24 cellular contexts compared by ENCODE assay signal in the genomic region with DNA sequence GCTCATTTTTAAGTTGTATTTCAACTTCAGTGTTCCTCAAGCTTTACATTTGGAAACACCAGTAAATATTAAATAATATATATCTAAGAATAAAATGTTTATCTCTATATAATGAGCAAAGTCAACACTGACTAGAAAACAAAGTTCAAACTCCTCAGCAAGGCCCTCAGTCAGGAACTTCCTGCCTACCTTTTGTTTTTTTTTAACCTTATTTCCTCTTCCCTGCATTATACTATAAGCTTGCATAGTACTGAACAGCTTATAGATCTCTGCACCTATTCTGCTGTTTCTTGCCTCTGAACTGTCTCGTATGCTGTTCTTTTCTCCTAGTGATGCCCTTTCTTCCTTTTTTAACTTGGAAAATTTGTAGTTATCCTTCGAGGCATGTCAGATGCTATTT. TPM values are rescaled to one million over a fixed set of nuclear protein-coding genes. Genes with fewer than 3 reads are reported as not detected.
DNase-seq lines count a peak whose midpoint lies in the region; ATAC-seq, FAIRE-seq and TF ChIP-seq lines count a peak whose summit lies in the region.
"Had no signal": no experiment of that assay in that cellular context is flagged by ENCODE, and none has a peak within 500 bp of the region (broad histone marks: within the 10 kb centered on the region; RNA-seq: fewer than 3 reads in every experiment).

No MANE protein-coding gene starts in this region.

- TF ChIP-seq RAD21 in HepG2 (CRISPR knock-in tag; IDR thresholded peaks at IDR 0.05) = no peak

- no peak overlapping the region for H2AFZ ChIP-seq in HepG2 (ENCODE audit: low read length)

- H3K79me2 ChIP-seq in HepG2 (ENCODE audit: insufficient read depth, low read length) = no peaks in the 10 kb centered on the region

- ATAC-seq in HepG2 (no peak), right lobe of liver (no peak), HG03159 (IDR thresholded peaks at IDR 0.05; ENCODE audit: unreplicated experiment) (no peak)
- no peak for ATAC-seq in CD8-positive, alpha-beta T cell
- ATAC-seq: A549, GM12878 had no signal

- no peak for TF ChIP-seq CTCF in HepG2 (CRISPR knock-in tag; IDR thresholded peaks at IDR 0.05)
- TF ChIP-seq CTCF in right lobe of liver (IDR thresholded peaks at IDR 0.05) = no peak
- TF ChIP-seq CTCF in glutamatergic neuron (IDR thresholded peaks at IDR 0.05; ENCODE audit: partially characterized antibody, unreplicated experiment) = no peak
- no peak for TF ChIP-seq CTCF in CD8-positive, alpha-beta T cell (IDR thresholded peaks at IDR 0.05)

- no peak overlapping the region for H3K27ac ChIP-seq in HepG2 (ENCODE audit: extremely low read length, insufficient read depth, low read length)
- H3K27ac ChIP-seq in right lobe of liver = no peak overlapping the region
- H3K27ac ChIP-seq in small intestine (ENCODE audit: low read depth in 1 of 2, low read length in 1 of 2) = no peak overlapping the region
- no peak overlapping the region for H3K27ac ChIP-seq in CD8-positive, alpha-beta T cell (ENCODE audit: low read depth, low read length)
- H3K27ac ChIP-seq: A549; BLaER1 treated with 17β-estradiol and CSF1 and Interleukin-3, amounts not matched to agents 10 nM and 100 nM had no signal

- no peak overlapping the region for H3K4me3 ChIP-seq in HepG2 (replicated peaks in 1 of 3; ENCODE audit: insufficient read depth in 1 of 3, low read depth in 2 of 3, low read length in 3 of 3)
- H3K4me3 ChIP-seq in right lobe of liver = no peak overlapping the region
- H3K4me3 ChIP-seq in small intestine (ENCODE audit: low read depth in 1 of 2, low read length in 2 of 2) = no peak overlapping the region
- H3K4me3 ChIP-seq in CD8-positive, alpha-beta T cell (ENCODE audit: low read depth, low read length) = no peak overlapping the region
- H3K4me3 ChIP-seq: A549; BLaER1 treated with 17β-estradiol and CSF1 and Interleukin-3, amounts not matched to agents 10 nM and 100 nM; GM12878 had no signal

- TF ChIP-seq POLR2A in HepG2 (IDR thresholded peaks at IDR 0.05; ENCODE audit: insufficient read depth in 1 of 2, low read depth in 2 of 2, low read length in 2 of 2) (no peak), right lobe of liver (IDR thresholded peaks at IDR 0.05) (no peak)

- H3K4me1 ChIP-seq in HepG2 (ENCODE audit: insufficient read depth, low read length) = no peaks in the 10 kb centered on the region
- H3K4me1 ChIP-seq in right lobe of liver = no peaks in the 10 kb centered on the region
- H3K4me1 ChIP-seq in small intestine (ENCODE audit: control insufficient read depth in 2 of 2, insufficient read depth in 1 of 2, low read depth in 1 of 2, low read length in 1 of 2) = no peaks in the 10 kb centered on the region
- H3K4me1 ChIP-seq in CD8-positive, alpha-beta T cell (ENCODE audit: insufficient read depth, low read length) = no peaks in the 10 kb centered on the region
- H3K4me1 ChIP-seq: A549, BE2C had no signal

- intact Hi-C loops in HepG2 (cut with micrococcal nuclease; ENCODE audit: unreplicated experiment) (no loop called here), right lobe of liver (cut with DNase I) (no loop called here)
- intact Hi-C loops in CD8-positive, alpha-beta T cell (cut with DNase I, micrococcal nuclease) = loop anchor here in 1 of 2 experiments (1.0 kb wide), 1 partner anchor 9 kb away; no protein-coding TSS in a partner anchor

- POLR2A ChIA-PET in HepG2 (lab: Yijun Ruan, JAX) = no interaction called here
- POLR2A ChIA-PET in CD8-positive, alpha-beta T cell (lab: Charles Lee) = no interaction called here

- peaks cover 10% of the 10 kb centered on the region for H3K9me3 Mint-ChIP-seq in glutamatergic neuron (ENCODE audit: unreplicated experiment)
- no peaks in the 10 kb centered on the region for H3K9me3 Mint-ChIP-seq in CD8-positive, alpha-beta T cell
- H3K9me3 Mint-ChIP-seq: CD4-positive, alpha-beta T cell had no signal

- no peak overlapping the region for H3K9ac ChIP-seq in HepG2 (ENCODE audit: insufficient read depth, low read depth, low read length)
- H3K9ac ChIP-seq: BLaER1 treated with 17β-estradiol and CSF1 and Interleukin-3, amounts not matched to agents 10 nM and 100 nM had no signal

- no peak overlapping the region for H3K4me3 Mint-ChIP-seq in glutamatergic neuron (ENCODE audit: unreplicated experiment)
- no peak overlapping the region for H3K4me3 Mint-ChIP-seq in CD8-positive, alpha-beta T cell
- H3K4me3 Mint-ChIP-seq: CD14-positive monocyte; CD4-positive, alpha-beta T cell had no signal

- peaks cover 5% of the 10 kb centered on the region for H3K36me3 Mint-ChIP-seq in glutamatergic neuron (ENCODE audit: unreplicated experiment)
- no peaks in the 10 kb centered on the region for H3K36me3 Mint-ChIP-seq in CD8-positive, alpha-beta T cell
- H3K36me3 Mint-ChIP-seq: CD14-positive monocyte had no signal

- TF ChIP-seq EP300 in HepG2 (IDR thresholded peaks at IDR 0.05; ENCODE audit: low read depth in 2 of 2, low read length in 2 of 2) (no peak), HepG2 (CRISPR knock-in tag; IDR thresholded peaks at IDR 0.05; ENCODE audit: borderline replicate concordance) (no peak)

- H3K36me3 ChIP-seq in HepG2 (replicated peaks in 1 of 2; ENCODE audit: control insufficient read depth in 1 of 2, insufficient read depth in 2 of 2, low read length in 2 of 2) = no peaks in the 10 kb centered on the region
- H3K36me3 ChIP-seq in right lobe of liver = no peaks in the 10 kb centered on the region
- H3K36me3 ChIP-seq in small intestine (ENCODE audit: control insufficient read depth in 2 of 2, insufficient read depth in 2 of 2, low read length in 2 of 2) = no peaks in the 10 kb centered on the region
- H3K36me3 ChIP-seq in CD8-positive, alpha-beta T cell (ENCODE audit: insufficient read depth, low read length) = no peaks in the 10 kb centered on the region
- H3K36me3 ChIP-seq: BE2C; BLaER1 treated with 17β-estradiol and CSF1 and Interleukin-3, amounts not matched to agents 10 nM and 100 nM had no signal

- 8% methylated on average over 2 of the region's 2 CpGs for WGBS in HepG2 (ENCODE audit: low lambda C conversion rate)
- WGBS in right lobe of liver (ENCODE audit: insufficient coverage, low coverage, low lambda C conversion rate, missing lambda C conversion rate) = 48% methylated on average over 2 of the region's 2 CpGs
- 76 to 89% (median 79%) methylated on average over 2 of the region's 2 CpGs for WGBS in small intestine, 3 donors

- H3K27me3 Mint-ChIP-seq in glutamatergic neuron (ENCODE audit: unreplicated experiment) = peaks cover 3% of the 10 kb centered on the region
- peaks cover 4% of the 10 kb centered on the region for H3K27me3 Mint-ChIP-seq in CD8-positive, alpha-beta T cell (ENCODE audit: low read depth)

- H3K9me3 ChIP-seq in HepG2 (ENCODE audit: low read length) = no peaks in the 10 kb centered on the region
- no peaks in the 10 kb centered on the region for H3K9me3 ChIP-seq in right lobe of liver
- H3K9me3 ChIP-seq in small intestine (ENCODE audit: control insufficient read depth, low read depth) = no peaks in the 10 kb centered on the region
- H3K9me3 ChIP-seq in CD8-positive, alpha-beta T cell (ENCODE audit: low read length) = no peaks in the 10 kb centered on the region
- H3K9me3 ChIP-seq: A549, BE2C had no signal

- no peaks in the 10 kb centered on the region for H4K20me1 ChIP-seq in HepG2 (ENCODE audit: insufficient read depth, low read length)
- H4K20me1 ChIP-seq: BLaER1 treated with 17β-estradiol and CSF1 and Interleukin-3, amounts not matched to agents 10 nM and 100 nM had no signal

- in situ Hi-C loops in HepG2 (cut with HindIII; ENCODE audit: extremely low pct_ligation_motif_present, low pct_unique_long_range_greater_than_20kb) = no loop called here

- FAIRE-seq in HepG2 (lab: Jason Lieb, UNC) = no peak
- no peak for FAIRE-seq in small intestine (lab: Jason Lieb, UNC)
- FAIRE-seq: A549, GM12878, GM19239 had no signal

- CTCF ChIA-PET in HepG2 (lab: Yijun Ruan, JAX; ENCODE audit: low intra/inter-chr PET ratio, low total read pairs) = no interaction called here
- CTCF ChIA-PET in CD8-positive, alpha-beta T cell (lab: Charles Lee) = no interaction called here

- H3K4me2 ChIP-seq in HepG2 (ENCODE audit: low read depth, low read length) = no peak overlapping the region
- H3K4me2 ChIP-seq: A549; BLaER1 treated with 17β-estradiol and CSF1 and Interleukin-3, amounts not matched to agents 10 nM and 100 nM had no signal

- no peak for DNase-seq in HepG2 (ENCODE audit: low spot score)
- no peak for DNase-seq in right lobe of liver
- DNase-seq in glutamatergic neuron = no peak
- DNase-seq in small intestine = peak; percentile 2
- no peak for DNase-seq in CD8-positive, alpha-beta T cell
- DNase-seq: 8988T; ACHN; AML-193; BE2C; Calu3; CD4-positive, alpha-beta T cell; COR-L47; DMS79; EL; GDM1; GOT3; H7; HCEC 1CT had no signal

- peaks cover 16% of the 10 kb centered on the region for H3K4me1 Mint-ChIP-seq in glutamatergic neuron (ENCODE audit: low read depth, unreplicated experiment)
- no peaks in the 10 kb centered on the region for H3K4me1 Mint-ChIP-seq in CD8-positive, alpha-beta T cell (ENCODE audit: low read depth)
- H3K4me1 Mint-ChIP-seq: CD14-positive monocyte had no signal

- peak overlapping the region; percentile 59 for H3K27ac Mint-ChIP-seq in glutamatergic neuron (ENCODE audit: unreplicated experiment)
- no peak overlapping the region for H3K27ac Mint-ChIP-seq in CD8-positive, alpha-beta T cell
- H3K27ac Mint-ChIP-seq: CD14-positive monocyte; CD4-positive, alpha-beta T cell had no signal

- H3K27me3 ChIP-seq in HepG2 (ENCODE audit: control insufficient read depth in 1 of 2, insufficient read depth in 2 of 2, low read length in 2 of 2) = no peaks in the 10 kb centered on the region
- no peaks in the 10 kb centered on the region for H3K27me3 ChIP-seq in right lobe of liver
- H3K27me3 ChIP-seq in small intestine (ENCODE audit: control insufficient read depth in 2 of 2, insufficient read depth in 2 of 2, low read length in 2 of 2) = no peaks in the 10 kb centered on the region
- no peaks in the 10 kb centered on the region for H3K27me3 ChIP-seq in CD8-positive, alpha-beta T cell (ENCODE audit: insufficient read depth, low read length)
- H3K27me3 ChIP-seq: BLaER1 treated with 17β-estradiol and CSF1 and Interleukin-3, amounts not matched to agents 10 nM and 100 nM had no signal

- BruUV-seq in HepG2 (replicated peaks; lab: Mats Ljungman, UMichigan) = no TSS peak

RNA-seq across cellular contexts. Expression of a gene that starts 29.6 kb away (rescaled TPM):
- total RNA-seq in HepG2 (2016; rRNA removed; fragmentation: Illumina TruSeq; extraction: Trizol) (not detected in 2 replicates), right lobe of liver (under 1 TPM in 1 of 6 experiments, not detected in 5; 0.06 TPM), glutamatergic neuron (ENCODE audit: unreplicated experiment) (not detected)
- not detected in 2 replicates for total RNA-seq in HepG2 (2016; cell fraction: cytosol; rRNA removed; fragmentation: Illumina TruSeq; extraction: Trizol; ENCODE audit: low read depth)
- total RNA-seq in HepG2 (2016; cell fraction: insoluble cytoplasmic fraction; rRNA removed; fragmentation: Illumina TruSeq; extraction: Trizol) = not detected in 2 replicates
- total RNA-seq in HepG2 (2016; cell fraction: membrane; rRNA removed; fragmentation: Illumina TruSeq; extraction: Trizol) = not detected in 2 replicates
- total RNA-seq in HepG2 (2016; cell fraction: nucleus; rRNA removed; fragmentation: Illumina TruSeq; extraction: Trizol) = not detected in 2 replicates
- polyA plus RNA-seq in HepG2 (2011; rRNA removed) (not detected in 2 replicates), small intestine (not detected)
- not detected in 2 replicates for polyA plus RNA-seq in HepG2 (2011; cell fraction: cytosol; rRNA removed)
- not detected in 2 replicates for polyA plus RNA-seq in HepG2 (2011; cell fraction: nucleus; rRNA removed)
- polyA plus RNA-seq in HepG2 (2012) = not detected in 2 replicates
- polyA plus RNA-seq in HepG2 (2016; cell fraction: cytosol; fragmentation: Illumina TruSeq; extraction: Trizol; ENCODE audit: low read depth) = not detected in 2 replicates
- not detected in 2 replicates for polyA plus RNA-seq in HepG2 (2016; cell fraction: insoluble cytoplasmic fraction; fragmentation: Illumina TruSeq; extraction: Trizol; ENCODE audit: low read depth)
- not detected in 2 replicates for polyA plus RNA-seq in HepG2 (2016; cell fraction: membrane; fragmentation: Illumina TruSeq; extraction: Trizol; ENCODE audit: low read depth)
- polyA plus RNA-seq in HepG2 (2016; cell fraction: nucleus; fragmentation: Illumina TruSeq; extraction: Trizol; ENCODE audit: insufficient read depth, low read depth) = not detected in 2 replicates
- not detected in 2 replicates for polyA minus RNA-seq in HepG2 (2011; rRNA and poly(A)+ RNA removed; ENCODE audit: low replicate concordance)
- not detected in 2 replicates for polyA minus RNA-seq in HepG2 (2011; cell fraction: cytosol; rRNA and poly(A)+ RNA removed)
- not detected in 2 replicates for polyA minus RNA-seq in HepG2 (2011; cell fraction: nucleus; rRNA and poly(A)+ RNA removed)
- not detected for total RNA-seq in CD8-positive, alpha-beta T cell
- total RNA-seq: Calu3; CD4-positive, alpha-beta T cell; GM12878; H7 had no signal
- polyA plus RNA-seq: A549, CD14-positive monocyte, GM12878 had no signal
